In genomic region chr4:2387829-2388228, GRCh38 we compare ENCODE assay signal across 1 cellular context.
TF ChIP-seq lines count a peak whose summit lies in the region.

No MANE protein-coding gene starts in this region.

TF ChIP-seq in K562, 482 proteins besides CTCF, POLR2A, EP300 and RAD21:
- 0 out of 2 replicates have a peak, but pooled peaks have one; percentile 14 for TF ChIP-seq HSF4 (CRISPR knock-in tag; IDR thresholded peaks at IDR 0.05; ENCODE audit: borderline replicate concordance)
- TF ChIP-seq L3MBTL2 (IDR thresholded peaks at IDR 0.05): 0 out of 2 replicates have a peak, but pooled peaks have one; percentile 26
- TF ChIP-seq POLR2AphosphoS2 (IDR thresholded peaks at IDR 0.05; ENCODE audit: low read length): no peak
- peak; percentile 53; the same call in 1 of the 2 replicates for TF ChIP-seq ZNF592 (IDR thresholded peaks at IDR 0.05)
- 0 out of 2 replicates have a peak, but pooled peaks have one; percentile 20 for TF ChIP-seq CXXC5 (CRISPR knock-in tag; IDR thresholded peaks at IDR 0.05)
- peak; percentile 29; the same call in 1 of the 2 replicates for TF ChIP-seq ZNF143 (CRISPR knock-in tag; IDR thresholded peaks at IDR 0.05)
- TF ChIP-seq ZBTB7A (IDR thresholded peaks at IDR 0.05; ENCODE audit: borderline replicate concordance, control insufficient read depth, low read depth, low read length): peak; percentile 58; the same call in 1 of the 2 replicates
- no peak for TF ChIP-seq ATF4 (CRISPR knock-in tag; IDR thresholded peaks at IDR 0.05)
- 0 out of 2 replicates have a peak, but pooled peaks have one; percentile 30 for TF ChIP-seq CREB3 (tag; conservative IDR thresholded peaks at IDR 0.05; ENCODE audit: low read depth)
- no peak for TF ChIP-seq CTBP1 (IDR thresholded peaks at IDR 0.05; ENCODE audit: borderline replicate concordance)
- no peak for TF ChIP-seq ETS1 (conservative IDR thresholded peaks at IDR 0.05; ENCODE audit: control insufficient read depth, low read depth, low read length)
- peak in 1 of 2 experiments; percentile 57; a peak in 1 of 4 replicates for TF ChIP-seq UBTF (IDR thresholded peaks at IDR 0.05; ENCODE audit: borderline replicate concordance in 1 of 2, low read depth in 2 of 2, low read length in 2 of 2)
